In the genomic region with DNA sequence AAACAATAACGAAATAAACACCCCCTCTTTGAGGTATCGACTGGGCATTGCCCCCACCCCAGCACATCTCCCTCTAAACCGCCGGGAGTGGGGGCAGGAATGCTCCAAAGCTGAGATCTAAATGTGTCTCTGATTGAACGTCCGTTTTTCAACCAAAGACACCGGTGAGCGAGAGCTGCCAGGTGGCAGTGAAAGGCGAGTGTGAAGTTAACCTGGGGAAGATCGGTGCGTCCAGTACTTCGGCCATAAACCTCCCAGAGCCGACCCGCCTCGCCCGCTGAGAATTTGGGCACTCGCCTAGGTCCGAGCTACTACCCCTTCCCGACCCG, we compare ENCODE assay signal across 7 cellular contexts. TPM values are rescaled to one million over a fixed set of nuclear protein-coding genes. Genes with fewer than 3 reads are reported as not detected.
DNase-seq lines count a peak whose midpoint lies in the region; ATAC-seq and TF ChIP-seq lines count a peak whose summit lies in the region.

No MANE protein-coding gene starts in this region.

- no peaks in the 10 kb centered on the region for H3K9me3 ChIP-seq in fibroblast of lung (ENCODE audit: control insufficient read depth, insufficient read depth, low read depth, low read length)
- no peaks in the 10 kb centered on the region for H3K9me3 ChIP-seq in neutrophil

- ATAC-seq in GM18498 (IDR thresholded peaks at IDR 0.05; ENCODE audit: unreplicated experiment) = peak; percentile 26
- ATAC-seq in HG02884 (IDR thresholded peaks at IDR 0.05; ENCODE audit: unreplicated experiment) = peak; percentile 3
- ATAC-seq in GM18870 (IDR thresholded peaks at IDR 0.05; ENCODE audit: unreplicated experiment) = no peak

- DNase-seq in SW480 (ENCODE audit: low spot score) (peak; percentile 52), fibroblast of lung (ENCODE audit: low read depth in 2 of 2) (no peak), NCI-H2171 (lab: John Stamatoyannopoulos, UW) (no peak)

- H3K4me2 ChIP-seq in fibroblast of lung (ENCODE audit: extremely low read depth, insufficient read depth, low read length) = peak overlapping the region; percentile 90

- no peaks in the 10 kb centered on the region for H4K20me1 ChIP-seq in fibroblast of lung (ENCODE audit: control insufficient read depth, extremely low read depth, insufficient read depth, low read length)

- TF ChIP-seq CTCF in fibroblast of lung (conservative IDR thresholded peaks at IDR 0.05 in 1 of 2, IDR thresholded peaks at IDR 0.05 in 1 of 2; ENCODE audit: low read depth in 1 of 2, low read length in 2 of 2) (no peak), neutrophil (IDR thresholded peaks at IDR 0.05) (no peak)

- peaks cover 4% of the 10 kb centered on the region for H3K27me3 ChIP-seq in fibroblast of lung (ENCODE audit: control insufficient read depth, insufficient read depth, low read length)
- peaks cover 12% of the 10 kb centered on the region for H3K27me3 ChIP-seq in neutrophil

- H3K27ac ChIP-seq in fibroblast of lung (ENCODE audit: insufficient read depth, low read length) (peak overlapping the region; percentile 45), neutrophil (peak overlapping the region; percentile 66)

- H3K9ac ChIP-seq in fibroblast of lung (ENCODE audit: insufficient read depth, low read length) = peak overlapping the region; percentile 62

- H3K4me3 ChIP-seq in fibroblast of lung (replicated peaks in 1 of 4; ENCODE audit: control extremely low read depth in 1 of 4, insufficient read depth in 1 of 4, low read depth in 3 of 4, low read length in 4 of 4) = peak overlapping the region; percentile 67 to 85 (median 76)
- peak overlapping the region; percentile 60 to 81 for H3K4me3 ChIP-seq in neutrophil (ENCODE audit: low read depth in 1 of 2, low read length in 1 of 2)

- H3K36me3 ChIP-seq in fibroblast of lung (ENCODE audit: control insufficient read depth, insufficient read depth, low read length) (peaks cover 1% of the 10 kb centered on the region), neutrophil (peaks cover 4% of the 10 kb centered on the region)

- no peaks in the 10 kb centered on the region for H3K79me2 ChIP-seq in fibroblast of lung (ENCODE audit: control insufficient read depth, insufficient read depth, low read length)

- H2AFZ ChIP-seq in fibroblast of lung (ENCODE audit: low read length) = peak overlapping the region; percentile 58

- H3K4me1 ChIP-seq in fibroblast of lung (ENCODE audit: control insufficient read depth, extremely low read depth, insufficient read depth, low read length) (no peaks in the 10 kb centered on the region), neutrophil (ENCODE audit: control insufficient read depth in 1 of 2, insufficient read depth in 1 of 2, low read depth in 1 of 2, low read length in 1 of 2) (peaks cover 23 to 28% of the 10 kb centered on the region in 2 experiments)

RNA-seq across cellular contexts. Expression of a gene that starts 0.6 kb away (rescaled TPM):
- total RNA-seq in fibroblast of lung = 5.1 and 6.6 TPM in 2 replicates
- 7.0 and 8.4 TPM in 2 replicates for polyA plus RNA-seq in fibroblast of lung
- 3.8 and 4.2 TPM in 2 replicates for polyA plus RNA-seq in fibroblast of lung (2012)
- polyA minus RNA-seq in fibroblast of lung (ENCODE audit: low replicate concordance) = 28.7 and 82.8 TPM in 2 replicates

RNA-seq across cellular contexts. Expression of a gene that starts 14.2 kb away (rescaled TPM):
- not detected in 2 replicates for total RNA-seq in fibroblast of lung
- polyA plus RNA-seq in fibroblast of lung = not detected in 2 replicates
- polyA plus RNA-seq in fibroblast of lung (2012) = not detected in 2 replicates
- polyA minus RNA-seq in fibroblast of lung (ENCODE audit: low replicate concordance) = not detected in 2 replicates

RNA-seq across cellular contexts. Expression of a gene that starts 50.8 kb away (rescaled TPM):
- 4.5 and 6.2 TPM in 2 replicates for total RNA-seq in fibroblast of lung
- 2.5 and 3.0 TPM in 2 replicates for polyA plus RNA-seq in fibroblast of lung
- polyA plus RNA-seq in fibroblast of lung (2012) = 5.0 and 6.2 TPM in 2 replicates
- polyA minus RNA-seq in fibroblast of lung (ENCODE audit: low replicate concordance) = 6.0 and 8.4 TPM in 2 replicates
